ENCODE assay signal across 11 cellular contexts in the genomic region with DNA sequence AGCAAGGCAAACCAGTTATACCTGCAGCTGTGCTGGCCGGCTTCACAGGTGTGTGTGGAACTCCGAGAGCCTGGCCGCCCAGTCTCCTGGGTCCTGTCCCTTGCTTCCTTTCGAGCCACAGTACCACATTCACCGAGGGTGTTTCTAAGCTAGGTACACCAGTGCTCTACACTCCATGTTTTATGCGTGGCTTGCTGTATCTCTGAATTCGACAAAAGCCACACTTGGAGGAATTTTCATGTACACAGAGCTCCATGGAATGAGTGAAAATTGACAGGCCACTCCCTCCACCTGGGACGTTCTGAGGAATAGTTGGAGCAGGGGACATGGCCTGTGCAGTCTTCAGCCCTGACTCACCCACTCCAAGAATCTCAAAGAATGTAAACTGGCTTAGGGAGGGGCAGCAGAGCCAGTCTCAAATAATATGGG. TPM values are rescaled to one million over a fixed set of nuclear protein-coding genes. Genes with fewer than 3 reads are reported as not detected.
DNase-seq lines count a peak whose midpoint lies in the region; TF ChIP-seq lines count a peak whose summit lies in the region.
"Had no signal": no experiment of that assay in that cellular context is flagged by ENCODE, and none has a peak within 500 bp of the region (broad histone marks: within the 10 kb centered on the region; RNA-seq: fewer than 3 reads in every experiment).

No MANE protein-coding gene starts in this region.

- intact Hi-C loops in PC-9 (cut with micrococcal nuclease; ENCODE audit: unreplicated experiment), result loop anchor here (1.0 kb wide), 3 partner anchors 14 to 91 kb away; partner anchors contain the start of gene ETS2
- intact Hi-C loops in esophagus muscularis mucosa (cut with DNase I), result loop anchor here (5.0 kb wide), 1 partner anchor 103 kb away; no protein-coding TSS in a partner anchor

- peaks cover 34% of the 10 kb centered on the region for H3K4me1 Mint-ChIP-seq in osteocyte (ENCODE audit: unreplicated experiment)

- TF ChIP-seq CTCF in PC-9 (conservative IDR thresholded peaks at IDR 0.05) (no peak), esophagus muscularis mucosa (IDR thresholded peaks at IDR 0.05) (no peak), osteocyte (IDR thresholded peaks at IDR 0.05) (no peak)

- no peaks in the 10 kb centered on the region for H4K20me1 ChIP-seq in PC-9 (ENCODE audit: insufficient read depth)

- CTCF ChIA-PET in PC-9 (lab: Charles Lee), result interaction anchor here (0.6 kb wide), 2 partner anchors 14 to 22 kb away, joined by 3 to 25 read pairs; partner anchors contain the start of gene ETS2

- H3K4me2 ChIP-seq in PC-9, result peak overlapping the region; percentile 70

- TF ChIP-seq EP300 in esophagus muscularis mucosa (IDR thresholded peaks at IDR 0.05), result no peak

- H3K27me3 ChIP-seq in PC-9 (ENCODE audit: insufficient read depth, low read depth) (no peaks in the 10 kb centered on the region), esophagus muscularis mucosa (no peaks in the 10 kb centered on the region)
- H3K27me3 ChIP-seq: BE2C had no signal

- H3F3A ChIP-seq in PC-9 (ENCODE audit: insufficient read depth, low read depth), result peaks cover 33% of the 10 kb centered on the region

- TF ChIP-seq POLR2A in esophagus muscularis mucosa (IDR thresholded peaks at IDR 0.05; ENCODE audit: low read depth) (no peak), erythroblast (IDR thresholded peaks at IDR 0.05; ENCODE audit: low read length) (no peak)

- POLR2A ChIA-PET in PC-9 (lab: Charles Lee; ENCODE audit: unreplicated experiment), result interaction anchor here (0.6 to 1.5 kb wide), 2 partner anchors 12 to 19 kb away, joined by 5 to 48 read pairs; no protein-coding TSS in a partner anchor

- H3K4me1 ChIP-seq in PC-9 (replicated peaks; ENCODE audit: insufficient read depth) (peaks cover 26% of the 10 kb centered on the region), esophagus muscularis mucosa (peaks cover 42 to 70% (median 61%) of the 10 kb centered on the region in 4 donors)
- H3K4me1 ChIP-seq: BE2C had no signal

- 84% methylated on average over 8 of the region's 8 CpGs for WGBS in esophagus muscularis mucosa

- H3K27me3 Mint-ChIP-seq in osteocyte (ENCODE audit: unreplicated experiment), result no peaks in the 10 kb centered on the region

- H3K79me2 ChIP-seq in PC-9 (ENCODE audit: low read depth), result peaks cover 14% of the 10 kb centered on the region

- H3K36me3 ChIP-seq in PC-9 (ENCODE audit: low read depth) (peaks cover 34% of the 10 kb centered on the region), esophagus muscularis mucosa (peaks cover 75 to 98% (median 82%) of the 10 kb centered on the region in 4 donors)

- peak overlapping the region; percentile 68 for H3K27ac Mint-ChIP-seq in osteocyte (ENCODE audit: unreplicated experiment)
- H3K27ac Mint-ChIP-seq: T-helper 1 cell treated with Interleukin-12 subunit alpha and Interleukin-12 subunit beta and Interleukin-4 antibody, amounts not matched to agents 30 μg/mL and 1 μg/mL, for 36 hours had no signal

- H3K27ac ChIP-seq in PC-9 (peak overlapping the region; percentile 91), esophagus muscularis mucosa (replicated peaks in 1 of 4) (peak overlapping the region; percentile 65 to 81 (median 80))

- H3K9me3 ChIP-seq in PC-9 (ENCODE audit: insufficient read depth, low read depth), result no peaks in the 10 kb centered on the region
- H3K9me3 ChIP-seq in esophagus muscularis mucosa, result no peaks in the 10 kb centered on the region
- H3K9me3 ChIP-seq: BE2C had no signal

- peaks cover 79% of the 10 kb centered on the region for H3K36me3 Mint-ChIP-seq in osteocyte (ENCODE audit: unreplicated experiment)

- peak overlapping the region; percentile 16; the same call in 1 of the 2 replicates for H3K4me3 ChIP-seq in PC-9
- no peak overlapping the region for H3K4me3 ChIP-seq in esophagus muscularis mucosa

- no peak overlapping the region for H2AFZ ChIP-seq in PC-9

- H3K4me3 Mint-ChIP-seq in osteocyte (ENCODE audit: unreplicated experiment), result no peak overlapping the region
- H3K4me3 Mint-ChIP-seq: T-helper 1 cell treated with Interleukin-12 subunit alpha and Interleukin-12 subunit beta and Interleukin-4 antibody, amounts not matched to agents 30 μg/mL and 1 μg/mL, for 36 hours had no signal

- peak; percentile 60 for DNase-seq in AG08395 (ENCODE audit: low spot score)
- DNase-seq in PC-9, result peak; percentile 82 to 91
- no peak for DNase-seq in esophagus muscularis mucosa (ENCODE audit: extremely low spot score)
- peak; percentile 80 for DNase-seq in osteocyte (ENCODE audit: extremely low spot score, unreplicated experiment)
- DNase-seq in NCI-H69 (lab: John Stamatoyannopoulos, UW), result no peak
- DNase-seq in erythroblast (lab: John Stamatoyannopoulos, UW), result no peak
- DNase-seq in G401 (ENCODE audit: low spot score), result no peak
- no peak for DNase-seq in AML-193 (lab: John Stamatoyannopoulos, UW)
- DNase-seq: BE2C, NCI-H2171 treated with DMSO at 0.1 percent for 48 hours had no signal

- in situ Hi-C loops in G401 (cut with HindIII; ENCODE audit: low sequenced_read_pairs), result no loop called here

- H3K9me3 Mint-ChIP-seq in osteocyte (ENCODE audit: unreplicated experiment), result no peaks in the 10 kb centered on the region

- H3K9me2 ChIP-seq in PC-9 (ENCODE audit: insufficient read depth), result no peaks in the 10 kb centered on the region

- no TSS peak for BruUV-seq in PC-9 (replicated peaks; lab: Mats Ljungman, UMichigan)

RNA-seq across cellular contexts. Expression of gene ETS2, which starts 14.0 kb away (rescaled TPM):
- total RNA-seq in PC-9 (2021) (20.4 and 25.2 TPM in 2 replicates), esophagus muscularis mucosa (100 to 1,000 TPM in 1 of 4 donors, 10 to 100 TPM in 3; 31.1 to 175 (median 63.8) TPM), osteocyte (18.2 and 18.8 TPM in 2 replicates)
- 0.86 and 1.8 TPM in 2 replicates for total RNA-seq in G401 (2014; rRNA removed; shearing (Covaris generic))

Comparison
In these comparisons a context has a peak if more than half of its experiments do, and no peak if none do; other contexts are left out.
1. DNase-seq: peak in AG08395 (single experiment), PC-9 (2 of 2) and osteocyte (single experiment); none in esophagus muscularis mucosa (single experiment), NCI-H69 (single experiment), erythroblast (0 of 2), G401 (single experiment) and AML-193 (0 of 2).